Comparison of ENCODE assay signal across 7 cellular contexts in genomic region chr18:77071061-77071460, GRCh38.
DNase-seq lines count a peak whose midpoint lies in the region; ATAC-seq and TF ChIP-seq lines count a peak whose summit lies in the region.

No MANE protein-coding gene starts in this region.

- peak overlapping the region; percentile 20 for H3K27ac ChIP-seq in CD8-positive, alpha-beta memory T cell (ENCODE audit: low read depth, low read length)
- peak overlapping the region; percentile 99 for H3K27ac ChIP-seq in PC-3 (ENCODE audit: low read length)
- peak overlapping the region; percentile 54 for H3K27ac ChIP-seq in psoas muscle

- no peak overlapping the region for H3K4me3 ChIP-seq in CD8-positive, alpha-beta memory T cell (ENCODE audit: low read length)
- H3K4me3 ChIP-seq in PC-3 (ENCODE audit: low read length) (no peak overlapping the region), epithelial cell of esophagus (ENCODE audit: low read length) (no peak overlapping the region), psoas muscle (no peak overlapping the region)

- no peaks in the 10 kb centered on the region for H4K20me1 ChIP-seq in PC-3 (ENCODE audit: low read length)

- peaks cover 57% of the 10 kb centered on the region for H3K79me2 ChIP-seq in PC-3 (ENCODE audit: low read length)

- H3K27me3 ChIP-seq in CD8-positive, alpha-beta memory T cell (ENCODE audit: insufficient read depth, low read length, poor library complexity, severe bottlenecking) = no peaks in the 10 kb centered on the region
- H3K27me3 ChIP-seq in PC-3 (ENCODE audit: low read length) = no peaks in the 10 kb centered on the region
- no peaks in the 10 kb centered on the region for H3K27me3 ChIP-seq in psoas muscle (ENCODE audit: insufficient read depth in 3 of 3, low read length in 2 of 3)

- POLR2A ChIA-PET in CD8-positive, alpha-beta memory T cell (lab: Charles Lee) = interaction anchor here (1.4 kb wide), 1 partner anchor 30 kb away, joined by 4 read pairs; no protein-coding TSS in a partner anchor
- POLR2A ChIA-PET in PC-3 (lab: Charles Lee; ENCODE audit: unreplicated experiment) = no interaction called here

- no peaks in the 10 kb centered on the region for H3K9me3 ChIP-seq in CD8-positive, alpha-beta memory T cell (ENCODE audit: low read length)
- H3K9me3 ChIP-seq in PC-3 (ENCODE audit: low read length) = no peaks in the 10 kb centered on the region
- H3K9me3 ChIP-seq in psoas muscle = no peaks in the 10 kb centered on the region

- no peak overlapping the region for H2AFZ ChIP-seq in PC-3 (ENCODE audit: low read length)

- BruUV-seq in PC-3 (replicated peaks; lab: Mats Ljungman, UMichigan) = no TSS peak

- peak overlapping the region; percentile 90 for H3K9ac ChIP-seq in PC-3 (ENCODE audit: low read length)

- WGBS in psoas muscle, 3 donors = 85 to 87% (median 87%) methylated on average over 2 of the region's 2 CpGs

- H3F3A ChIP-seq in PC-3 (ENCODE audit: low read length, unreplicated experiment) = peaks cover 2% of the 10 kb centered on the region

- peak overlapping the region; percentile 39 to 78 (median 58) for H3K4me3 Mint-ChIP-seq in CD8-positive, alpha-beta memory T cell

- CTCF ChIA-PET in CD8-positive, alpha-beta memory T cell (lab: Charles Lee) = interaction anchor here (1.0 to 5.4 kb wide), 5 partner anchors 9 to 67 kb away, joined by 3 to 38 read pairs (median 4); no protein-coding TSS in a partner anchor
- CTCF ChIA-PET in PC-3 (lab: Charles Lee) = no interaction called here

- no peak for TF ChIP-seq CTCF in PC-3 (conservative IDR thresholded peaks at IDR 0.05; ENCODE audit: low read depth, low read length)
- TF ChIP-seq CTCF in epithelial cell of esophagus (IDR thresholded peaks at IDR 0.05; ENCODE audit: insufficient read depth, low read depth, low read length, missing control alignments) = no peak
- no peak for TF ChIP-seq CTCF in psoas muscle (IDR thresholded peaks at IDR 0.05)

- DNase-seq in CD8-positive, alpha-beta memory T cell = no peak
- no peak for DNase-seq in PC-3
- peak; percentile 96 for DNase-seq in epithelial cell of esophagus (ENCODE audit: low read depth)
- DNase-seq in psoas muscle = no peak
- no peak for DNase-seq in NCI-H446 (lab: John Stamatoyannopoulos, UW)
- no peak for DNase-seq in stimulated activated naive CD4-positive, alpha-beta T cell (lab: John Stamatoyannopoulos, UW)

- no peaks in the 10 kb centered on the region for H3K36me3 ChIP-seq in CD8-positive, alpha-beta memory T cell (ENCODE audit: insufficient read depth, low read length)
- H3K36me3 ChIP-seq in PC-3 (ENCODE audit: low read depth, low read length) (peaks cover 3% of the 10 kb centered on the region), psoas muscle (ENCODE audit: insufficient read depth in 1 of 2, low read depth in 1 of 2) (peaks cover 0 to 2% of the 10 kb centered on the region in 2 donors)

- peaks cover 0 to 2% of the 10 kb centered on the region in 2 donors for H3K27me3 Mint-ChIP-seq in CD8-positive, alpha-beta memory T cell

- peak overlapping the region; percentile 93 to 98 (median 97) for H3K27ac Mint-ChIP-seq in CD8-positive, alpha-beta memory T cell

- H3K9me2 ChIP-seq in PC-3 (replicated peaks; ENCODE audit: low read length) = no peaks in the 10 kb centered on the region

- peaks cover 98 to 100% (median 98%) of the 10 kb centered on the region in 3 donors for H3K4me1 Mint-ChIP-seq in CD8-positive, alpha-beta memory T cell

- H3K4me2 ChIP-seq in PC-3 (ENCODE audit: low read length) = peak overlapping the region; percentile 47

- intact Hi-C loops in PC-3 (cut with micrococcal nuclease) (no loop called here), psoas muscle (cut with DNase I) (loop anchor here (5.0 to 10.0 kb wide), 2 partner anchors 61 to 144 kb away; partner anchors contain the start of gene MBP (in 1 of the 2))

- peaks cover 90% of the 10 kb centered on the region for H3K4me1 ChIP-seq in CD8-positive, alpha-beta memory T cell (ENCODE audit: insufficient read depth, low read length)
- H3K4me1 ChIP-seq in PC-3 (ENCODE audit: insufficient read depth, low read length) = peaks cover 74% of the 10 kb centered on the region
- H3K4me1 ChIP-seq in psoas muscle = peaks cover 63% of the 10 kb centered on the region

- H3K9me3 Mint-ChIP-seq in CD8-positive, alpha-beta memory T cell = no peaks in the 10 kb centered on the region

- no peak for ATAC-seq in PC-3
- no peak for ATAC-seq in psoas muscle
- ATAC-seq in HG02852 (IDR thresholded peaks at IDR 0.05; ENCODE audit: unreplicated experiment) = no peak

- peaks cover 0 to 45% (median 16%) of the 10 kb centered on the region in 3 donors for H3K36me3 Mint-ChIP-seq in CD8-positive, alpha-beta memory T cell

Comparison
In these comparisons a context has a peak if more than half of its experiments do, and no peak if none do; other contexts are left out.
1. H3K27ac ChIP-seq: peak in every context shown above with its lines; median percentile 99 in PC-3; 54 in psoas muscle; 20 in CD8-positive, alpha-beta memory T cell.